ENCODE assay signal across 8 cellular contexts in genomic region chr22:20916916-20917810, GRCh38. TPM values are rescaled to one million over a fixed set of nuclear protein-coding genes. Genes with fewer than 3 reads are reported as not detected.
DNase-seq lines count a peak whose midpoint lies in the region; ATAC-seq and TF ChIP-seq lines count a peak whose summit lies in the region.

Gene CRKL (plus strand): TSS chr22:20917407. CDS start chr22:20917935, 528 bp downstream.

- H3K36me3 ChIP-seq in liver (ENCODE audit: control insufficient read depth in 4 of 4, insufficient read depth in 3 of 4, low read depth in 1 of 4, low read length in 3 of 4): no peaks in the 10 kb centered on the region

- H3K9ac ChIP-seq in liver (ENCODE audit: low read depth in 1 of 2, low read length in 2 of 2): peak within 1 kb of the TSS; percentile 92 to 97

- TF ChIP-seq CTCF in liver (IDR thresholded peaks at IDR 0.05; ENCODE audit: low read depth, low read length, missing input control): peak; percentile 91

- ATAC-seq in GM19372 (IDR thresholded peaks at IDR 0.05; ENCODE audit: low read depth, unreplicated experiment): peak; percentile 88
- peak; percentile 81 for ATAC-seq in HG03558 (IDR thresholded peaks at IDR 0.05; ENCODE audit: extremely low read depth, unreplicated experiment)

- H3K27ac ChIP-seq in liver (ENCODE audit: low read depth in 1 of 2, low read length in 2 of 2): peak within 1 kb of the TSS; percentile 93 to 94

- DNase-seq in CD1c-positive myeloid dendritic cell (ENCODE audit: extremely low spot score) (peak; percentile 99), NCI-H748 (lab: John Stamatoyannopoulos, UW; ENCODE audit: unreplicated experiment) (peak; percentile 95), dermis blood vessel endothelial cell (peak; percentile 97)
- peak; percentile 90 to 92 for DNase-seq in activated CD4-positive, alpha-beta T cell treated with anti-CD3 and anti-CD28 coated beads, Interleukin-2, amount 50 U/mL, for 24 hours (ENCODE audit: low read depth in 1 of 2, low spot score in 1 of 2)
- peak; percentile 96 for DNase-seq in stimulated activated CD4-positive, alpha-beta T cell treated with anti-CD3 and anti-CD28 coated beads, Interleukin-4, amount 100 ng/mL, for 24 hours

- TF ChIP-seq RAD21 in liver (IDR thresholded peaks at IDR 0.05): peak; percentile 75 to 84

- under 1% methylated on average over 92 of the region's 92 CpGs for WGBS in liver

- H3K4me3 ChIP-seq in liver (ENCODE audit: low read depth in 1 of 3, low read length in 3 of 3): peak within 1 kb of the TSS; percentile 74 to 87 (median 86)

- no peaks in the 10 kb centered on the region for H3K27me3 ChIP-seq in liver (ENCODE audit: control insufficient read depth in 4 of 4, insufficient read depth in 4 of 4, low read length in 3 of 4)

- H3K9me3 ChIP-seq in liver (ENCODE audit: control insufficient read depth in 4 of 4, low read length in 3 of 4): no peaks in the 10 kb centered on the region

- peaks cover 0 to 30% (median 22%) of the 10 kb centered on the region in 4 donors for H3K4me1 ChIP-seq in liver (ENCODE audit: control insufficient read depth in 4 of 4, insufficient read depth in 4 of 4, low read length in 3 of 4)

TF ChIP-seq in liver, 16 proteins besides CTCF, POLR2A, EP300 and RAD21:
- TF ChIP-seq TAF1 (conservative IDR thresholded peaks at IDR 0.05) (no peak), FOXA1 (IDR thresholded peaks at IDR 0.05) (no peak), GABPA (IDR thresholded peaks at IDR 0.05 in 1 of 2, conservative IDR thresholded peaks at IDR 0.05 in 1 of 2) (peak in 1 of 2 donors; percentile 48), SP1 (IDR thresholded peaks at IDR 0.05) (peak; percentile 85), HNF4G (IDR thresholded peaks at IDR 0.05) (no peak), REST (IDR thresholded peaks at IDR 0.05) (peak; percentile 76), RXRA (IDR thresholded peaks at IDR 0.05) (peak; percentile 85 to 93), YY1 (IDR thresholded peaks at IDR 0.05) (peak; percentile 96), ATF3 (IDR thresholded peaks at IDR 0.05) (no peak), EGR1 (IDR thresholded peaks at IDR 0.05; ENCODE audit: low read depth in 2 of 2) (peak; percentile 20 to 38), MAX (IDR thresholded peaks at IDR 0.05) (peak; percentile 74), HNF4A (conservative IDR thresholded peaks at IDR 0.05) (peak; percentile 59 to 64), ZBTB33 (IDR thresholded peaks at IDR 0.05) (peak; percentile 70), NR2F2 (IDR thresholded peaks at IDR 0.05) (peak; percentile 63), JUND (IDR thresholded peaks at IDR 0.05) (peak; percentile 26 to 31)
TF ChIP-seq in liver: peak in this region for 11.

RNA-seq across cellular contexts. Expression of gene CRKL, which starts in this region (rescaled TPM):
- total RNA-seq in dermis blood vessel endothelial cell: 50.2 and 54.4 TPM in 2 replicates
- total RNA-seq in liver: 10 to 100 TPM; 30.0 to 45.5 TPM
- polyA plus RNA-seq in liver: 10 to 100 TPM; 12.0 to 15.2 TPM

Comparison
In these comparisons a context has a peak if more than half of its experiments do, and no peak if none do; other contexts are left out.
1. Peak in every context shown above with its lines: DNase-seq, ATAC-seq, H3K4me3 ChIP-seq and H3K27ac ChIP-seq.